ENCODE assay signal across 23 cellular contexts in genomic region chr10:55426138-55426537, GRCh38.
"Had no signal": no experiment of that assay in that cellular context is flagged by ENCODE, and none has a peak within 500 bp of the region (broad histone marks: within the 10 kb centered on the region; RNA-seq: fewer than 3 reads in every experiment).

No MANE protein-coding gene starts in this region.

- H3K27me3 ChIP-seq: ascending aorta, colonic mucosa, ovary, right lobe of liver had no signal

- H3K4me1 Mint-ChIP-seq: activated CD4-positive, alpha-beta T cell treated with anti-CD3 and anti-CD28 coated beads, Interleukin-2, amount 10 ng/mL, durations not matched to agents 24 days and 14 days; activated naive CD4-positive, alpha-beta T cell treated with anti-CD3 and anti-CD28 coated beads, Interleukin-2, amount 50 U/mL, for 24 hours; central memory CD8-positive, alpha-beta T cell; neural crest cell; T-cell had no signal

- H3K27ac Mint-ChIP-seq: activated CD4-positive, alpha-beta T cell treated with anti-CD3 and anti-CD28 coated beads, Interleukin-2, amount 10 ng/mL, durations not matched to agents 24 days and 14 days; activated CD8-positive, alpha-beta T cell treated with anti-CD3 and anti-CD28 coated beads for 36 hours; activated naive CD4-positive, alpha-beta T cell treated with anti-CD3 and anti-CD28 coated beads, Interleukin-2, amount 50 U/mL, for 24 hours; activated T-cell treated with anti-CD3 and anti-CD28 coated beads, Interleukin-2, amount 50 U/mL, for 24 hours; T-cell had no signal

- H3K4me3 Mint-ChIP-seq: activated CD4-positive, alpha-beta T cell treated with anti-CD3 and anti-CD28 coated beads, Interleukin-2, amount 10 ng/mL, durations not matched to agents 24 days and 14 days; activated CD8-positive, alpha-beta T cell treated with anti-CD3 and anti-CD28 coated beads for 36 hours; activated naive CD4-positive, alpha-beta T cell treated with anti-CD3 and anti-CD28 coated beads, Interleukin-2, amount 50 U/mL, for 24 hours; activated T-cell treated with anti-CD3 and anti-CD28 coated beads, Interleukin-2, amount 50 U/mL, for 24 hours; central memory CD8-positive, alpha-beta T cell; neural crest cell; T-cell had no signal

- FAIRE-seq: endometrium, small intestine had no signal

- H3K36me3 ChIP-seq: ascending aorta, colonic mucosa, ovary, right lobe of liver, thoracic aorta had no signal

- ATAC-seq: activated CD8-positive, alpha-beta T cell treated with anti-CD3 and anti-CD28 coated beads for 36 hours; left ventricle myocardium superior; T-cell had no signal

- H3K36me3 Mint-ChIP-seq: activated naive CD4-positive, alpha-beta T cell treated with anti-CD3 and anti-CD28 coated beads, Interleukin-2, amount 50 U/mL, for 24 hours; T-cell had no signal

- H3K27me3 Mint-ChIP-seq: activated CD4-positive, alpha-beta T cell treated with anti-CD3 and anti-CD28 coated beads, Interleukin-2, amount 10 ng/mL, durations not matched to agents 24 days and 14 days; activated CD8-positive, alpha-beta T cell treated with anti-CD3 and anti-CD28 coated beads for 36 hours; activated naive CD4-positive, alpha-beta T cell treated with anti-CD3 and anti-CD28 coated beads, Interleukin-2, amount 50 U/mL, for 24 hours; activated T-cell treated with anti-CD3 and anti-CD28 coated beads, Interleukin-2, amount 50 U/mL, for 24 hours; central memory CD8-positive, alpha-beta T cell; T-cell had no signal

- H3K9me3 Mint-ChIP-seq: activated CD4-positive, alpha-beta T cell treated with anti-CD3 and anti-CD28 coated beads, Interleukin-2, amount 10 ng/mL, durations not matched to agents 24 days and 14 days; neural crest cell had no signal

- H3K27ac ChIP-seq: ascending aorta, colonic mucosa, ovary, right lobe of liver, thoracic aorta had no signal

- DNase-seq: activated CD4-positive, alpha-beta T cell treated with anti-CD3 and anti-CD28 coated beads, Interleukin-2, amount 10 ng/mL, durations not matched to agents 24 days and 14 days; activated CD8-positive, alpha-beta T cell treated with anti-CD3 and anti-CD28 coated beads for 36 hours; activated effector memory CD4-positive, alpha-beta T cell treated with Interleukin-2 at 50 U/mL for 16 hours; activated T-cell treated with anti-CD3 and anti-CD28 coated beads, Interleukin-2, amount 50 U/mL, for 24 hours; colonic mucosa; erythroblast; foreskin melanocyte; glutamatergic neuron; hippocampal formation; left ventricle myocardium superior; ovary; small intestine; stimulated activated CD4-positive, alpha-beta T cell treated with anti-CD3 and anti-CD28 coated beads, Interleukin-15, amount 100 ng/mL, for 24 hours; stimulated activated CD4-positive, alpha-beta T cell treated with anti-CD3 and anti-CD28 coated beads, Interleukin-2, amount 100 ng/mL, for 48 hours; T-cell; T-helper 9 cell had no signal

- H3K4me3 ChIP-seq: ascending aorta, colonic mucosa, ovary, right lobe of liver, thoracic aorta had no signal

- H3K9me3 ChIP-seq: ascending aorta, colonic mucosa, ovary, right lobe of liver, thoracic aorta had no signal

- H3K4me1 ChIP-seq: ascending aorta, colonic mucosa, right lobe of liver had no signal
